Comparison of ENCODE assay signal across 1 cellular context in genomic region chr1:27341525-27342252, GRCh38.
TF ChIP-seq lines count a peak whose summit lies in the region.

Gene SYTL1 (plus strand): TSS chr1:27342022. CDS start chr1:27345335, 3,313 bp downstream.

TF ChIP-seq in HepG2, 621 proteins besides CTCF, POLR2A, EP300 and RAD21 (continued from another document and continues in another):
- TF ChIP-seq, protein P1, sequence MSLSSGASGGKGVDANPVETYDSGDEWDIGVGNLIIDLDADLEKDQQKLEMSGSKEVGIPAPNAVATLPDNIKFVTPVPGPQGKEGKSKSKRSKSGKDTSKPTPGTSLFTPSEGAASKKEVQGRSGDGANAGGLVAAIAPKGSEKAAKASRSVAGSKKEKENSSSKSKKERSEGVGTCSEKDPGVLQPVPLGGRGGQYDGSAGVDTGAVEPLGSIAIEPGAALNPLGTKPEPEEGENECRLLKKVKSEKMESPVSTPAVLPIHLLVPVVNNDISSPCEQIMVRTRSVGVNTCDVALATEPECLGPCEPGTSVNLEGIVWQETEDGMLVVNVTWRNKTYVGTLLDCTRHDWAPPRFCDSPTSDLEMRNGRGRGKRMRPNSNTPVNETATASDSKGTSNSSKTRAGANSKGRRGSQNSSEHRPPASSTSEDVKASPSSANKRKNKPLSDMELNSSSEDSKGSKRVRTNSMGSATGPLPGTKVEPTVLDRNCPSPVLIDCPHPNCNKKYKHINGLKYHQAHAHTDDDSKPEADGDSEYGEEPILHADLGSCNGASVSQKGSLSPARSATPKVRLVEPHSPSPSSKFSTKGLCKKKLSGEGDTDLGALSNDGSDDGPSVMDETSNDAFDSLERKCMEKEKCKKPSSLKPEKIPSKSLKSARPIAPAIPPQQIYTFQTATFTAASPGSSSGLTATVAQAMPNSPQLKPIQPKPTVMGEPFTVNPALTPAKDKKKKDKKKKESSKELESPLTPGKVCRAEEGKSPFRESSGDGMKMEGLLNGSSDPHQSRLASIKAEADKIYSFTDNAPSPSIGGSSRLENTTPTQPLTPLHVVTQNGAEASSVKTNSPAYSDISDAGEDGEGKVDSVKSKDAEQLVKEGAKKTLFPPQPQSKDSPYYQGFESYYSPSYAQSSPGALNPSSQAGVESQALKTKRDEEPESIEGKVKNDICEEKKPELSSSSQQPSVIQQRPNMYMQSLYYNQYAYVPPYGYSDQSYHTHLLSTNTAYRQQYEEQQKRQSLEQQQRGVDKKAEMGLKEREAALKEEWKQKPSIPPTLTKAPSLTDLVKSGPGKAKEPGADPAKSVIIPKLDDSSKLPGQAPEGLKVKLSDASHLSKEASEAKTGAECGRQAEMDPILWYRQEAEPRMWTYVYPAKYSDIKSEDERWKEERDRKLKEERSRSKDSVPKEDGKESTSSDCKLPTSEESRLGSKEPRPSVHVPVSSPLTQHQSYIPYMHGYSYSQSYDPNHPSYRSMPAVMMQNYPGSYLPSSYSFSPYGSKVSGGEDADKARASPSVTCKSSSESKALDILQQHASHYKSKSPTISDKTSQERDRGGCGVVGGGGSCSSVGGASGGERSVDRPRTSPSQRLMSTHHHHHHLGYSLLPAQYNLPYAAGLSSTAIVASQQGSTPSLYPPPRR (CRISPR knock-in tag; IDR thresholded peaks at IDR 0.05; ENCODE audit: borderline replicate concordance): no peak
- no peak for TF ChIP-seq ELF1 (CRISPR knock-in tag; IDR thresholded peaks at IDR 0.05)
- TF ChIP-seq MTF1 (CRISPR knock-in tag; IDR thresholded peaks at IDR 0.05): no peak
- TF ChIP-seq ZNF678 (CRISPR knock-in tag; IDR thresholded peaks at IDR 0.05): no peak
- TF ChIP-seq, protein P2, sequence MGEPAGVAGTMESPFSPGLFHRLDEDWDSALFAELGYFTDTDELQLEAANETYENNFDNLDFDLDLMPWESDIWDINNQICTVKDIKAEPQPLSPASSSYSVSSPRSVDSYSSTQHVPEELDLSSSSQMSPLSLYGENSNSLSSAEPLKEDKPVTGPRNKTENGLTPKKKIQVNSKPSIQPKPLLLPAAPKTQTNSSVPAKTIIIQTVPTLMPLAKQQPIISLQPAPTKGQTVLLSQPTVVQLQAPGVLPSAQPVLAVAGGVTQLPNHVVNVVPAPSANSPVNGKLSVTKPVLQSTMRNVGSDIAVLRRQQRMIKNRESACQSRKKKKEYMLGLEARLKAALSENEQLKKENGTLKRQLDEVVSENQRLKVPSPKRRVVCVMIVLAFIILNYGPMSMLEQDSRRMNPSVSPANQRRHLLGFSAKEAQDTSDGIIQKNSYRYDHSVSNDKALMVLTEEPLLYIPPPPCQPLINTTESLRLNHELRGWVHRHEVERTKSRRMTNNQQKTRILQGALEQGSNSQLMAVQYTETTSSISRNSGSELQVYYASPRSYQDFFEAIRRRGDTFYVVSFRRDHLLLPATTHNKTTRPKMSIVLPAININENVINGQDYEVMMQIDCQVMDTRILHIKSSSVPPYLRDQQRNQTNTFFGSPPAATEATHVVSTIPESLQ (CRISPR knock-in tag; conservative IDR thresholded peaks at IDR 0.05): no peak
- no peak for TF ChIP-seq ZNF615 (CRISPR knock-in tag; IDR thresholded peaks at IDR 0.05; ENCODE audit: borderline replicate concordance)
- TF ChIP-seq, protein P3, sequence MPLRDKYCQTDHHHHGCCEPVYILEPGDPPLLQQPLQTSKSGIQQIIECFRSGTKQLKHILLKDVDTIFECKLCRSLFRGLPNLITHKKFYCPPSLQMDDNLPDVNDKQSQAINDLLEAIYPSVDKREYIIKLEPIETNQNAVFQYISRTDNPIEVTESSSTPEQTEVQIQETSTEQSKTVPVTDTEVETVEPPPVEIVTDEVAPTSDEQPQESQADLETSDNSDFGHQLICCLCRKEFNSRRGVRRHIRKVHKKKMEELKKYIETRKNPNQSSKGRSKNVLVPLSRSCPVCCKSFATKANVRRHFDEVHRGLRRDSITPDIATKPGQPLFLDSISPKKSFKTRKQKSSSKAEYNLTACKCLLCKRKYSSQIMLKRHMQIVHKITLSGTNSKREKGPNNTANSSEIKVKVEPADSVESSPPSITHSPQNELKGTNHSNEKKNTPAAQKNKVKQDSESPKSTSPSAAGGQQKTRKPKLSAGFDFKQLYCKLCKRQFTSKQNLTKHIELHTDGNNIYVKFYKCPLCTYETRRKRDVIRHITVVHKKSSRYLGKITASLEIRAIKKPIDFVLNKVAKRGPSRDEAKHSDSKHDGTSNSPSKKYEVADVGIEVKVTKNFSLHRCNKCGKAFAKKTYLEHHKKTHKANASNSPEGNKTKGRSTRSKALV (CRISPR knock-in tag; IDR thresholded peaks at IDR 0.05): peak; percentile 50
- TF ChIP-seq ZC3H4 (CRISPR knock-in tag; IDR thresholded peaks at IDR 0.05; ENCODE audit: borderline replicate concordance): no peak
- no peak for TF ChIP-seq AHR (CRISPR knock-in tag; IDR thresholded peaks at IDR 0.05)
- TF ChIP-seq ZNF317 (CRISPR knock-in tag; IDR thresholded peaks at IDR 0.05): no peak
- no peak for TF ChIP-seq JUND (CRISPR knock-in tag; IDR thresholded peaks at IDR 0.05)
- TF ChIP-seq ZNF563 (CRISPR knock-in tag; IDR thresholded peaks at IDR 0.05): 0 out of 2 replicates have a peak, but pooled peaks have one; percentile 32
- no peak for TF ChIP-seq CREM (IDR thresholded peaks at IDR 0.05)
- no peak for TF ChIP-seq CREM (CRISPR knock-in tag; IDR thresholded peaks at IDR 0.05)
- TF ChIP-seq, protein P4, sequence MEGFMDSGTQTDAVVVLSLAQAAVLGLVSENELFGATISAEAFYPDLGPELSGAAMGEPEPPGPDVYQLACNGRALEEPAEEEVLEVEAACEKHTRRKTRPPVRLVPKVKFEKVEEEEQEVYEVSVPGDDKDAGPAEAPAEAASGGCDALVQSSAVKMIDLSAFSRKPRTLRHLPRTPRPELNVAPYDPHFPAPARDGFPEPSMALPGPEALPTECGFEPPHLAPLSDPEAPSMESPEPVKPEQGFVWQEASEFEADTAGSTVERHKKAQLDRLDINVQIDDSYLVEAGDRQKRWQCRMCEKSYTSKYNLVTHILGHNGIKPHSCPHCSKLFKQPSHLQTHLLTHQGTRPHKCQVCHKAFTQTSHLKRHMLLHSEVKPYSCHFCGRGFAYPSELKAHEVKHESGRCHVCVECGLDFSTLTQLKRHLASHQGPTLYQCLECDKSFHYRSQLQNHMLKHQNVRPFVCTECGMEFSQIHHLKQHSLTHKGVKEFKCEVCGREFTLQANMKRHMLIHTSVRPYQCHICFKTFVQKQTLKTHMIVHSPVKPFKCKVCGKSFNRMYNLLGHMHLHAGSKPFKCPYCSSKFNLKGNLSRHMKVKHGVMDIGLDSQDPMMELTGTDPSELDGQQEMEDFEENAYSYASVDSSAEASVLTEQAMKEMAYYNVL (CRISPR knock-in tag; IDR thresholded peaks at IDR 0.05; ENCODE audit: borderline replicate concordance): no peak
- no peak for TF ChIP-seq ZSCAN5A (CRISPR knock-in tag; IDR thresholded peaks at IDR 0.05; ENCODE audit: borderline replicate concordance)
- no peak for TF ChIP-seq SETDB1 (CRISPR knock-in tag; IDR thresholded peaks at IDR 0.05; ENCODE audit: borderline replicate concordance)
- TF ChIP-seq PPARG (CRISPR knock-in tag; conservative IDR thresholded peaks at IDR 0.05): 0 out of 2 replicates have a peak, but pooled peaks have one; percentile 20
- no peak for TF ChIP-seq CSRNP1 (CRISPR knock-in tag; IDR thresholded peaks at IDR 0.05)
- no peak for TF ChIP-seq ZNF101 (CRISPR knock-in tag; IDR thresholded peaks at IDR 0.05; ENCODE audit: borderline replicate concordance, low read depth)
- no peak for TF ChIP-seq ZNF24 (IDR thresholded peaks at IDR 0.05)
- no peak for TF ChIP-seq MTA1 (CRISPR knock-in tag; IDR thresholded peaks at IDR 0.05; ENCODE audit: borderline replicate concordance)
- peak; percentile 79 for TF ChIP-seq KDM2A (CRISPR knock-in tag; IDR thresholded peaks at IDR 0.05; ENCODE audit: borderline replicate concordance, low read depth)
- TF ChIP-seq, protein P5, sequence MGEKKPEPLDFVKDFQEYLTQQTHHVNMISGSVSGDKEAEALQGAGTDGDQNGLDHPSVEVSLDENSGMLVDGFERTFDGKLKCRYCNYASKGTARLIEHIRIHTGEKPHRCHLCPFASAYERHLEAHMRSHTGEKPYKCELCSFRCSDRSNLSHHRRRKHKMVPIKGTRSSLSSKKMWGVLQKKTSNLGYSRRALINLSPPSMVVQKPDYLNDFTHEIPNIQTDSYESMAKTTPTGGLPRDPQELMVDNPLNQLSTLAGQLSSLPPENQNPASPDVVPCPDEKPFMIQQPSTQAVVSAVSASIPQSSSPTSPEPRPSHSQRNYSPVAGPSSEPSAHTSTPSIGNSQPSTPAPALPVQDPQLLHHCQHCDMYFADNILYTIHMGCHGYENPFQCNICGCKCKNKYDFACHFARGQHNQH (CRISPR knock-in tag; IDR thresholded peaks at IDR 0.05): no peak
- TF ChIP-seq ZNF253 (CRISPR knock-in tag; IDR thresholded peaks at IDR 0.05; ENCODE audit: borderline replicate concordance): no peak
- no peak for TF ChIP-seq RFX5 (IDR thresholded peaks at IDR 0.05; ENCODE audit: low read depth, low read length)
- peak; percentile 61; the same call in 1 of the 2 replicates for TF ChIP-seq ZBTB25 (CRISPR knock-in tag; IDR thresholded peaks at IDR 0.05)
- TF ChIP-seq, protein P6, sequence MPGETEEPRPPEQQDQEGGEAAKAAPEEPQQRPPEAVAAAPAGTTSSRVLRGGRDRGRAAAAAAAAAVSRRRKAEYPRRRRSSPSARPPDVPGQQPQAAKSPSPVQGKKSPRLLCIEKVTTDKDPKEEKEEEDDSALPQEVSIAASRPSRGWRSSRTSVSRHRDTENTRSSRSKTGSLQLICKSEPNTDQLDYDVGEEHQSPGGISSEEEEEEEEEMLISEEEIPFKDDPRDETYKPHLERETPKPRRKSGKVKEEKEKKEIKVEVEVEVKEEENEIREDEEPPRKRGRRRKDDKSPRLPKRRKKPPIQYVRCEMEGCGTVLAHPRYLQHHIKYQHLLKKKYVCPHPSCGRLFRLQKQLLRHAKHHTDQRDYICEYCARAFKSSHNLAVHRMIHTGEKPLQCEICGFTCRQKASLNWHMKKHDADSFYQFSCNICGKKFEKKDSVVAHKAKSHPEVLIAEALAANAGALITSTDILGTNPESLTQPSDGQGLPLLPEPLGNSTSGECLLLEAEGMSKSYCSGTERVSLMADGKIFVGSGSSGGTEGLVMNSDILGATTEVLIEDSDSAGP (CRISPR knock-in tag; IDR thresholded peaks at IDR 0.05; ENCODE audit: borderline replicate concordance): peak; percentile 93
- TF ChIP-seq KLF12 (CRISPR knock-in tag; IDR thresholded peaks at IDR 0.05; ENCODE audit: borderline replicate concordance): no peak
- no peak for TF ChIP-seq KLF6 (CRISPR knock-in tag; IDR thresholded peaks at IDR 0.05)
- TF ChIP-seq JUN (CRISPR knock-in tag; IDR thresholded peaks at IDR 0.05): no peak
- no peak for TF ChIP-seq NR2F2 (IDR thresholded peaks at IDR 0.05; ENCODE audit: borderline replicate concordance, low read depth)
- TF ChIP-seq ELF4 (CRISPR knock-in tag; IDR thresholded peaks at IDR 0.05; ENCODE audit: borderline replicate concordance): no peak
- peak; percentile 56; the same call in 1 of the 2 replicates for TF ChIP-seq SALL1 (CRISPR knock-in tag; IDR thresholded peaks at IDR 0.05)
- TF ChIP-seq MIER2 (CRISPR knock-in tag; IDR thresholded peaks at IDR 0.05): no peak
- TF ChIP-seq ZNF30 (CRISPR knock-in tag; IDR thresholded peaks at IDR 0.05): no peak
- no peak for TF ChIP-seq BORCS8-MEF2B (CRISPR knock-in tag; IDR thresholded peaks at IDR 0.05)
- TF ChIP-seq ZBTB1 (CRISPR knock-in tag; IDR thresholded peaks at IDR 0.05; ENCODE audit: borderline replicate concordance): no peak
- TF ChIP-seq ZNF564 (CRISPR knock-in tag; IDR thresholded peaks at IDR 0.05): no peak
- no peak for TF ChIP-seq ZFP82 (CRISPR knock-in tag; IDR thresholded peaks at IDR 0.05; ENCODE audit: borderline replicate concordance)
- no peak for TF ChIP-seq MED13 (CRISPR knock-in tag; IDR thresholded peaks at IDR 0.05)
- TF ChIP-seq, protein P7, sequence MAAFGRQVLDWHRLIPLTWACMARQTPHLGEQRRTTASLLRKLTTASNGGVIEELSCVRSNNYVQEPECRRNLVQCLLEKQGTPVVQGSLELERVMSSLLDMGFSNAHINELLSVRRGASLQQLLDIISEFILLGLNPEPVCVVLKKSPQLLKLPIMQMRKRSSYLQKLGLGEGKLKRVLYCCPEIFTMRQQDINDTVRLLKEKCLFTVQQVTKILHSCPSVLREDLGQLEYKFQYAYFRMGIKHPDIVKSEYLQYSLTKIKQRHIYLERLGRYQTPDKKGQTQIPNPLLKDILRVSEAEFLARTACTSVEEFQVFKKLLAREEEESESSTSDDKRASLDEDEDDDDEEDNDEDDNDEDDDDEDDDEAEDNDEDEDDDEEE (CRISPR knock-in tag; IDR thresholded peaks at IDR 0.05): no peak
